ENCODE assay signal across 21 cellular contexts in genomic region chr10:72826346-72826745, GRCh38.
"Had no signal": no experiment of that assay in that cellular context is flagged by ENCODE, and none has a peak within 500 bp of the region (broad histone marks: within the 10 kb centered on the region; RNA-seq: fewer than 3 reads in every experiment).

No MANE protein-coding gene starts in this region.

- H3K9me3 ChIP-seq: adrenal gland had no signal

- DNase-seq: activated CD4-positive, alpha-beta T cell treated with anti-CD3 and anti-CD28 coated beads for 48 hours; activated CD4-positive, alpha-beta T cell treated with anti-CD3 and anti-CD28 coated beads, Interleukin-2, amount 50 U/mL, for 4 hours; activated CD4-positive, CD25-positive, alpha-beta regulatory T cell treated with anti-CD3 and anti-CD28 coated beads, Interleukin-2, amount 50 U/mL, for 72 hours; activated CD8-positive, alpha-beta memory T cell treated with anti-CD3 and anti-CD28 coated beads, Interleukin-2, amount 50 U/mL, for 48 hours; activated CD8-positive, alpha-beta T cell treated with anti-CD3 and anti-CD28 coated beads, Interleukin-2, amount 10 ng/mL, durations not matched to agents 7 days and 5 days; activated naive CD4-positive, alpha-beta T cell treated with anti-CD3 and anti-CD28 coated beads, Interleukin-2, amount 50 U/mL, for 16 hours; activated naive CD8-positive, alpha-beta T cell treated with anti-CD3 and anti-CD28 coated beads, Interleukin-2, amount 10 ng/mL, durations not matched to agents 7 days and 5 days; activated T-cell treated with anti-CD3 and anti-CD28 coated beads, Interleukin-2, amount 50 U/mL, for 1 hour; adrenal gland; anterior cingulate cortex; cerebellar nuclear complex; NCI-H146; NCI-H187 treated with DMSO at 0.1 percent for 48 hours; NCI-H2081 treated with DMSO at 0.1 percent for 48 hours; NCI-H446; NCI-H524; PC-3; SIG-M5; T-helper 17 cell; T-helper 9 cell had no signal

- H3K27ac ChIP-seq: adrenal gland had no signal

- H3K36me3 ChIP-seq: adrenal gland had no signal

- H3K4me1 ChIP-seq: adrenal gland had no signal

- ATAC-seq: activated CD8-positive, alpha-beta T cell treated with anti-CD3 and anti-CD28 coated beads, Interleukin-2, amount 10 ng/mL, durations not matched to agents 7 days and 5 days; PC-3; T-helper 17 cell; WTC11 had no signal

- H3K4me3 ChIP-seq: adrenal gland had no signal
